In the genomic region with DNA sequence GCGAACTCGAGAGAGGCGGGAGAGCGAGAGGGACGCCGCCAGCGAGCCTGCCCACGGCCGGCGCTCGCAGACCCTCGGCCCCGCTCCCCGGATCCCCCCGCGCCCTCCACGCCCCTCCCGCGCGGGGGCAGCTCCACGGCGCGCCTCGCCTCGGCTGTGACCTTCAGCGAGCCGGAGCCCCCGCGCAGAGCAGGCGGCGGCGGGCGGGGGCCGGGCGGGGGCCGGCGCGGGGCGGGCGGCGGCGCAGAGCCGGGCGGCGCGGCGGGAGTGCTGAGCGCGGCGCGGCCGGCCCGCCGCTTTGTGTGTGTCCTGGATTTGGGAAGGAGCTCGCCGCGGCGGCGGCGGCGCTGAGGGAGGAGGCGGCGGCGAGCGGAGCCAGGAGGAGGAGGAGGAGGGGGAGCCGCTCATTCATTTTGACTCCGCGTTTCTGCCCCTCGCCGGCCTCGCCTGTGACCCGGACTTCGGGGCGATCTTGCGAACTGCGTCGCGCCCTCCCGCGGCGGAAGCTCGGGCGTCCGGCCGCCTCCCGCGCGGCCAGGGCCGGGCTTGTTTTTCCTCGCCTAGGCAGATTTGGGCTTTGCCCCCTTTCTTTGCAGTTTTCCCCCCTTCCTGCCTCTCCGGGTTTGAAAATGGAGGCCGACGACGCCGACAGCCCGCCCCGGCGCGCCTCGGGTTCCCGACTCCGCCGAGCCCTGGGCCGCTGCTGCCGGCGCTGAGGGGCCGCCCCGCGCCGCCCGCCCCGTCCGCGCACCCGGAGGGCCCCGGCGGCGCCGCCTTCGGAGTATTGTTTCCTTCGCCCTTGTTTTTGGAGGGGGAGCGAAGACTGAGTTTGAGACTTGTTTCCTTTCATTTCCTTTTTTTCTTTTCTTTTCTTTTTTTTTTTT, we compare ENCODE assay signal across 1 cellular context.
TF ChIP-seq lines count a peak whose summit lies in the region.

No MANE protein-coding gene starts in this region.

TF ChIP-seq in A549, 52 proteins besides CTCF, POLR2A, EP300 and RAD21:
- TF ChIP-seq, protein P1, sequence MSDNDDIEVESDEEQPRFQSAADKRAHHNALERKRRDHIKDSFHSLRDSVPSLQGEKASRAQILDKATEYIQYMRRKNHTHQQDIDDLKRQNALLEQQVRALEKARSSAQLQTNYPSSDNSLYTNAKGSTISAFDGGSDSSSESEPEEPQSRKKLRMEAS (IDR thresholded peaks at IDR 0.05), result peak; percentile 43; the same call in 1 of the 2 replicates
- TF ChIP-seq FOSB (CRISPR knock-in tag; IDR thresholded peaks at IDR 0.05), result no peak
- TF ChIP-seq, protein P2, sequence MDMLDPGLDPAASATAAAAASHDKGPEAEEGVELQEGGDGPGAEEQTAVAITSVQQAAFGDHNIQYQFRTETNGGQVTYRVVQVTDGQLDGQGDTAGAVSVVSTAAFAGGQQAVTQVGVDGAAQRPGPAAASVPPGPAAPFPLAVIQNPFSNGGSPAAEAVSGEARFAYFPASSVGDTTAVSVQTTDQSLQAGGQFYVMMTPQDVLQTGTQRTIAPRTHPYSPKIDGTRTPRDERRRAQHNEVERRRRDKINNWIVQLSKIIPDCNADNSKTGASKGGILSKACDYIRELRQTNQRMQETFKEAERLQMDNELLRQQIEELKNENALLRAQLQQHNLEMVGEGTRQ (IDR thresholded peaks at IDR 0.05), result no peak
- TF ChIP-seq CHD2 (IDR thresholded peaks at IDR 0.05; ENCODE audit: low read length, partially characterized antibody), result no peak
- TF ChIP-seq SMC3 (IDR thresholded peaks at IDR 0.05), result peak; percentile 12; the same call in 2 of the 3 replicates
- no peak for TF ChIP-seq POLR2AphosphoS2 (conservative IDR thresholded peaks at IDR 0.05; ENCODE audit: low read length)
- TF ChIP-seq CEBPB (IDR thresholded peaks at IDR 0.05), result no peak
- TF ChIP-seq, protein P3, sequence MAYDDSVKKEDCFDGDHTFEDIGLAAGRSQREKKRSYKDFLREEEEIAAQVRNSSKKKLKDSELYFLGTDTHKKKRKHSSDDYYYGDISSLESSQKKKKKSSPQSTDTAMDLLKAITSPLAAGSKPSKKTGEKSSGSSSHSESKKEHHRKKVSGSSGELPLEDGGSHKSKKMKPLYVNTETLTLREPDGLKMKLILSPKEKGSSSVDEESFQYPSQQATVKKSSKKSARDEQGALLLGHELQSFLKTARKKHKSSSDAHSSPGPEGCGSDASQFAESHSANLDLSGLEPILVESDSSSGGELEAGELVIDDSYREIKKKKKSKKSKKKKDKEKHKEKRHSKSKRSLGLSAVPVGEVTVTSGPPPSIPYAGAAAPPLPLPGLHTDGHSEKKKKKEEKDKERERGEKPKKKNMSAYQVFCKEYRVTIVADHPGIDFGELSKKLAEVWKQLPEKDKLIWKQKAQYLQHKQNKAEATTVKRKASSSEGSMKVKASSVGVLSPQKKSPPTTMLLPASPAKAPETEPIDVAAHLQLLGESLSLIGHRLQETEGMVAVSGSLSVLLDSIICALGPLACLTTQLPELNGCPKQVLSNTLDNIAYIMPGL (CRISPR knock-in tag; IDR thresholded peaks at IDR 0.05; ENCODE audit: borderline replicate concordance), result peak; percentile 30; the same call in 1 of the 2 replicates
- TF ChIP-seq, protein P4, sequence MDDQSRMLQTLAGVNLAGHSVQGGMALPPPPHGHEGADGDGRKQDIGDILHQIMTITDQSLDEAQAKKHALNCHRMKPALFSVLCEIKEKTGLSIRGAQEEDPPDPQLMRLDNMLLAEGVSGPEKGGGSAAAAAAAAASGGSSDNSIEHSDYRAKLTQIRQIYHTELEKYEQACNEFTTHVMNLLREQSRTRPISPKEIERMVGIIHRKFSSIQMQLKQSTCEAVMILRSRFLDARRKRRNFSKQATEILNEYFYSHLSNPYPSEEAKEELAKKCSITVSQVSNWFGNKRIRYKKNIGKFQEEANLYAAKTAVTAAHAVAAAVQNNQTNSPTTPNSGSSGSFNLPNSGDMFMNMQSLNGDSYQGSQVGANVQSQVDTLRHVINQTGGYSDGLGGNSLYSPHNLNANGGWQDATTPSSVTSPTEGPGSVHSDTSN (IDR thresholded peaks at IDR 0.05), result no peak
- TF ChIP-seq, protein P5, sequence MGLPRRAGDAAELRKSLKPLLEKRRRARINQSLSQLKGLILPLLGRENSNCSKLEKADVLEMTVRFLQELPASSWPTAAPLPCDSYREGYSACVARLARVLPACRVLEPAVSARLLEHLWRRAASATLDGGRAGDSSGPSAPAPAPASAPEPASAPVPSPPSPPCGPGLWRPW (IDR thresholded peaks at IDR 0.05), result no peak
- TF ChIP-seq JUN (IDR thresholded peaks at IDR 0.05), result peak; percentile 42 to 59; a peak in 1 of 5 replicates
- no peak for TF ChIP-seq NR3C1 (IDR thresholded peaks at IDR 0.05)
- TF ChIP-seq TFCP2L1 (CRISPR knock-in tag; IDR thresholded peaks at IDR 0.05), result 0 out of 2 replicates have a peak, but pooled peaks have one; percentile 63
- TF ChIP-seq RFX5 (IDR thresholded peaks at IDR 0.05), result no peak
- TF ChIP-seq, protein P6, sequence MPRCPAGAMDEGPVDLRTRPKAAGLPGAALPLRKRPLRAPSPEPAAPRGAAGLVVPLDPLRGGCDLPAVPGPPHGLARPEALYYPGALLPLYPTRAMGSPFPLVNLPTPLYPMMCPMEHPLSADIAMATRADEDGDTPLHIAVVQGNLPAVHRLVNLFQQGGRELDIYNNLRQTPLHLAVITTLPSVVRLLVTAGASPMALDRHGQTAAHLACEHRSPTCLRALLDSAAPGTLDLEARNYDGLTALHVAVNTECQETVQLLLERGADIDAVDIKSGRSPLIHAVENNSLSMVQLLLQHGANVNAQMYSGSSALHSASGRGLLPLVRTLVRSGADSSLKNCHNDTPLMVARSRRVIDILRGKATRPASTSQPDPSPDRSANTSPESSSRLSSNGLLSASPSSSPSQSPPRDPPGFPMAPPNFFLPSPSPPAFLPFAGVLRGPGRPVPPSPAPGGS (IDR thresholded peaks at IDR 0.05), result peak; percentile 31; the same call in 1 of the 3 replicates
